ENCODE assay signal across 2 cellular contexts in genomic region chr19:6721773-6722172, GRCh38.
TF ChIP-seq lines count a peak whose summit lies in the region.

No MANE protein-coding gene starts in this region.

TF ChIP-seq in A549, 52 proteins besides CTCF, POLR2A, EP300 and RAD21:
- TF ChIP-seq RNF2 (IDR thresholded peaks at IDR 0.05; ENCODE audit: borderline replicate concordance, low read depth), result no peak
- no peak for TF ChIP-seq HES2 (IDR thresholded peaks at IDR 0.05)
- TF ChIP-seq FOSL2 (IDR thresholded peaks at IDR 0.05), result no peak
- TF ChIP-seq FOSL2 (CRISPR knock-in tag; IDR thresholded peaks at IDR 0.05), result no peak
- TF ChIP-seq SMC3 (IDR thresholded peaks at IDR 0.05), result no peak
- no peak for TF ChIP-seq HOXA7 (CRISPR knock-in tag; IDR thresholded peaks at IDR 0.05)
- no peak for TF ChIP-seq HEYL (CRISPR knock-in tag; IDR thresholded peaks at IDR 0.05)
- TF ChIP-seq PHF8 (IDR thresholded peaks at IDR 0.05; ENCODE audit: borderline replicate concordance, low read depth), result no peak
- TF ChIP-seq KDM1A (IDR thresholded peaks at IDR 0.05; ENCODE audit: low read depth), result no peak
- TF ChIP-seq HMGXB4 (CRISPR knock-in tag; IDR thresholded peaks at IDR 0.05; ENCODE audit: borderline replicate concordance), result no peak
- no peak for TF ChIP-seq ATOH8 (CRISPR knock-in tag; IDR thresholded peaks at IDR 0.05; ENCODE audit: low read depth)
- no peak for TF ChIP-seq JUN (IDR thresholded peaks at IDR 0.05)
- no peak for TF ChIP-seq E2F6 (IDR thresholded peaks at IDR 0.05; ENCODE audit: borderline replicate concordance, low read depth)
- no peak for TF ChIP-seq CEBPB (IDR thresholded peaks at IDR 0.05)

TF ChIP-seq in HepG2, 621 proteins besides CTCF, POLR2A, EP300 and RAD21:
- TF ChIP-seq ZNF782 (CRISPR knock-in tag; IDR thresholded peaks at IDR 0.05; ENCODE audit: borderline replicate concordance), result no peak
- no peak for TF ChIP-seq HDAC1 (CRISPR knock-in tag; IDR thresholded peaks at IDR 0.05)
- TF ChIP-seq RFX1 (IDR thresholded peaks at IDR 0.05), result no peak
- TF ChIP-seq NAIF1 (CRISPR knock-in tag; IDR thresholded peaks at IDR 0.05; ENCODE audit: borderline replicate concordance), result 0 out of 2 replicates have a peak, but pooled peaks have one; percentile 31
- TF ChIP-seq SUZ12 (IDR thresholded peaks at IDR 0.05; ENCODE audit: low read depth, low read length), result no peak
